Comparison of ENCODE assay signal across 1 cellular context in genomic region chr5:77981820-77982219, GRCh38.
TF ChIP-seq lines count a peak whose summit lies in the region.

No MANE protein-coding gene starts in this region.

TF ChIP-seq in WTC11, 78 proteins besides CTCF, POLR2A, EP300 and RAD21 (continued from another document):
- TF ChIP-seq AFF4 (CRISPR knock-in tag; IDR thresholded peaks at IDR 0.05; ENCODE audit: borderline replicate concordance), result no peak
- TF ChIP-seq ETV6 (CRISPR knock-in tag; IDR thresholded peaks at IDR 0.05), result no peak
- no peak for TF ChIP-seq USF1 (CRISPR knock-in tag; IDR thresholded peaks at IDR 0.05)
- no peak for TF ChIP-seq FOXP4 (CRISPR knock-in tag; IDR thresholded peaks at IDR 0.05)
- TF ChIP-seq SP1 (CRISPR knock-in tag; conservative IDR thresholded peaks at IDR 0.05), result no peak
- TF ChIP-seq FOXP1 (CRISPR knock-in tag; IDR thresholded peaks at IDR 0.05; ENCODE audit: borderline replicate concordance), result no peak
- TF ChIP-seq MLX (CRISPR knock-in tag; IDR thresholded peaks at IDR 0.05), result no peak
- TF ChIP-seq CREM (CRISPR knock-in tag; IDR thresholded peaks at IDR 0.05), result no peak
- no peak for TF ChIP-seq EMX1 (CRISPR knock-in tag; IDR thresholded peaks at IDR 0.05)
- no peak for TF ChIP-seq JAZF1 (CRISPR knock-in tag; IDR thresholded peaks at IDR 0.05)
- TF ChIP-seq NR3C1 (CRISPR knock-in tag; conservative IDR thresholded peaks at IDR 0.05; ENCODE audit: low read depth), result no peak
- no peak for TF ChIP-seq ZMAT4 (CRISPR knock-in tag; IDR thresholded peaks at IDR 0.05)
- no peak for TF ChIP-seq NFATC4 (CRISPR knock-in tag; IDR thresholded peaks at IDR 0.05)
- TF ChIP-seq PRDM15 (CRISPR knock-in tag; IDR thresholded peaks at IDR 0.05), result no peak
- no peak for TF ChIP-seq NFE2L1 (CRISPR knock-in tag; IDR thresholded peaks at IDR 0.05)
TF ChIP-seq in WTC11: peak in this region for 0.
